Comparison of ENCODE assay signal across 8 cellular contexts in the genomic region with DNA sequence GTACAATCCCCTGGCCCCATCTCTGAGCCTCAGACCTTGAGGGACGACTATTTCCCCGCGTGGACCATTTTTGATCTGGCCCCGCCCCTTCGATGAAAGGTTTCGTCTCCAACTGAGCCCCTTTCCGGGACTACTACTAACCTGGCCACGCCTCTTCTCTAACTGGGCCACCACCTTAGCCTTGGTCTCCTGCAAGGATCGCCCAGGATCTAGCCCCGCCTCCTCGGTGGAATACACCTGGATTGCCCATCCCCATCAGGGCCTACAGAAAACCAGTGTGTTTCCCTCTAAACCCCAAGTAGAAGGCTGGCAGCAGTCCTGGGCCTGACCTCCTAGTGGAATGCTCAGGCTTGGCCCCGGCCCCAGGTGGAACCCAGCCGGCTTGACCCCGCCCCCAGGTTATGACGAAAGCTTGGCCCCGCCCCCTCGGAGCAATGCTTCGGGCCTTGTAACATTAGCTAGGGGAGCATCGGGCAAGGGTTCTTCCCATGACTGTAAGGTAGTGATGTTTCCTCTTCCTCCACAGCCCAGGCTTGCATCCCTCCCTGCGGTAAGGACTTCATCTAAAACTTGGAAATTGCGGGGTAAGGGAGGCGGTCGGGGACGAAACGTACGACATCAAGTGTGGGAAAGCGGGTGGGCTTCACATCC. TPM values are rescaled to one million over a fixed set of nuclear protein-coding genes. Genes with fewer than 3 reads are reported as not detected.
A peak's percentile ranks its signal among the peaks of the same experiment; 100 is the strongest.
DNase-seq lines count a peak whose midpoint lies in the region; ATAC-seq and TF ChIP-seq lines count a peak whose summit lies in the region.

No MANE protein-coding gene starts in this region.

- H3K4me2 ChIP-seq in osteoblast (ENCODE audit: insufficient read depth, low read length): no peak overlapping the region

- no peak for TF ChIP-seq CTCF in osteoblast (IDR thresholded peaks at IDR 0.05; ENCODE audit: extremely low read depth, low read depth, low read length)

- no peaks in the 10 kb centered on the region for H3K27me3 ChIP-seq in osteoblast (ENCODE audit: insufficient read depth, low read length)

- no peak overlapping the region for H3K27ac ChIP-seq in osteoblast (ENCODE audit: low read depth, low read length)

- H3K4me3 ChIP-seq in osteoblast (ENCODE audit: insufficient read depth, low read length): no peak overlapping the region

- no peaks in the 10 kb centered on the region for H3K9me3 ChIP-seq in osteoblast (ENCODE audit: low read depth, low read length)

- DNase-seq in NCI-H82 (lab: John Stamatoyannopoulos, UW): peak; percentile 12
- DNase-seq in NCI-H82 treated with DMSO at 0.1 percent for 48 hours (lab: John Stamatoyannopoulos, UW; ENCODE audit: unreplicated experiment): no peak
- peak; percentile 30 for DNase-seq in activated T-helper 9 cell treated with anti-CD3 and anti-CD28 coated beads, Interleukin-2, amount 50 U/mL, for 16 hours (ENCODE audit: low read depth)
- peak; percentile 71 for DNase-seq in germinal center (ENCODE audit: low spot score)
- peak; percentile 86 for DNase-seq in osteoblast (ENCODE audit: insufficient read length, low spot score, missing footprints)
- no peak for DNase-seq in NCI-H2081 (lab: John Stamatoyannopoulos, UW)
- no peak for DNase-seq in dedifferentiated amniotic fluid mesenchymal stem cell (ENCODE audit: extremely low spot score)

- no peak for ATAC-seq in GM21360 (IDR thresholded peaks at IDR 0.05; ENCODE audit: unreplicated experiment)

- H2AFZ ChIP-seq in osteoblast (ENCODE audit: low read length): no peak overlapping the region

- H4K20me1 ChIP-seq in osteoblast (ENCODE audit: insufficient read depth, low read length): peaks cover 31% of the 10 kb centered on the region

- H3K36me3 ChIP-seq in osteoblast (ENCODE audit: insufficient read depth, low read length): peaks cover 80% of the 10 kb centered on the region

- peaks cover 32% of the 10 kb centered on the region for H3K79me2 ChIP-seq in osteoblast (ENCODE audit: insufficient read depth, low read length)

- peaks cover 13% of the 10 kb centered on the region for H3K4me1 ChIP-seq in osteoblast (ENCODE audit: insufficient read depth, low read length)

RNA-seq across cellular contexts. Expression of a gene that starts 9.1 kb away (rescaled TPM):
- 9.4 and 12.7 TPM in 2 replicates for total RNA-seq in osteoblast

RNA-seq across cellular contexts. Expression of a gene that starts 21.6 kb away (rescaled TPM):
- total RNA-seq in osteoblast: 5.4 and 6.2 TPM in 2 replicates

RNA-seq across cellular contexts. Expression of a gene that starts 49.5 kb away (rescaled TPM):
- total RNA-seq in osteoblast: 4.4 and 5.1 TPM in 2 replicates

RNA-seq across cellular contexts. Expression of a gene that starts 55.6 kb away (rescaled TPM):
- total RNA-seq in osteoblast: not detected in 2 replicates

RNA-seq across cellular contexts. Expression of a gene that starts 58.8 kb away (rescaled TPM):
- total RNA-seq in osteoblast: 0.29 and 0.36 TPM in 2 replicates

Comparison
In these comparisons a context has a peak if more than half of its experiments do, and no peak if none do; other contexts are left out.
1. DNase-seq: peak in NCI-H82 (single experiment), activated T-helper 9 cell treated with anti-CD3 and anti-CD28 coated beads, Interleukin-2, amount 50 U/mL, for 16 hours (single experiment), germinal center (single experiment) and osteoblast (single experiment); none in NCI-H82 treated with DMSO at 0.1 percent for 48 hours (single experiment), NCI-H2081 (0 of 2) and dedifferentiated amniotic fluid mesenchymal stem cell (single experiment).